Comparison of ENCODE assay signal across 8 cellular contexts in the genomic region with DNA sequence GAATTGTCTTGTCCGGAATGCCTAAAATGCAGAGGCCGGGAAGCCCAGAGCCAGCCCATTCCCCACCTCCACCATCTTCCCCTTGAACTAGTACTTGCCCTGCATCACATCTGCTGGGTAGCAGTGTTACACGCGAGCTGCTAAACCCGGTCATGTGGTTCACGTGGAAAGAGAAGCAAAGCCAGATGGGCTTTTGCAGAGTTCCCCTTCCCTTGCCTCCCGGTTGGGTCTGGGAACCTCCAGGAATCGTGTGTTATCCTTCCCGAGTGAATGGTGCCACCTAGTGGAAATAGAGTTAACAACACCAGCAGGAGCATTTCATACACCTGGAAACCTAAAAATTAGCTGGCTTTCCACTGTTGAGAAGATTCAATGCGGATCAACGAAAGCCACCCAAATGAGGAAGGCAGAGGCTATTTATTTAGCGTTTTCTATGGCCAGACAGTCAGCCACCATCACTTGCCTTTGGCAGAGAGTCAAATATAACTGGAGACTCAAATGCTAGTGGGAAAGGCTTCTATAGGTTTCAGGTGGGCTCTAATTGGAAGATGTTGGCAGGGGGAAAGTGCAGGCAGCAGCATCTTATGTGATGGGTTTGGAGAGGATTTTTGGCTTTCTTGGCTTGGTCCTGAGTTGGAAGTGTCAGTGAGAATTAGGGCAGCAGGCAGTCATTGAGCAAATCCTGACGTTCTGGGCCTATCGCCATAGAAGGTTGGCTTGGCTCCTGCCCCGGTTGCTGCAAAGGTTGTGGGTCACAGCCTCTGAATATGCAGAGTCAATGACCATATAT. TPM values are rescaled to one million over a fixed set of nuclear protein-coding genes. Genes with fewer than 3 reads are reported as not detected.
DNase-seq lines count a peak whose midpoint lies in the region; ATAC-seq and TF ChIP-seq lines count a peak whose summit lies in the region.

No MANE protein-coding gene starts in this region.

- peak; percentile 90 for TF ChIP-seq CTCF in Panc1 (IDR thresholded peaks at IDR 0.05)

- no peak overlapping the region for H2AFZ ChIP-seq in Karpas-422 (ENCODE audit: low read length)

- DNase-seq in DMS53 treated with DMSO at 0.1 percent for 48 hours (lab: John Stamatoyannopoulos, UW; ENCODE audit: unreplicated experiment) (peak; percentile 81), Karpas-422 (peak; percentile 72), Panc1 (ENCODE audit: low read depth, low spot score) (peak; percentile 67), cerebellum (ENCODE audit: low spot score) (peak; percentile 85), kidney tubule cell (ENCODE audit: low spot score) (peak; percentile 77), stromal cell of bone marrow (ENCODE audit: low read depth) (peak; percentile 60), NOMO-1 treated with dmso at 0.1 percent for 144 hours (lab: John Stamatoyannopoulos, UW; ENCODE audit: unreplicated experiment) (no peak), GOT3 (lab: John Stamatoyannopoulos, UW) (no peak)

- H3K4me1 ChIP-seq in Karpas-422 (ENCODE audit: low read length) (peaks cover 12% of the 10 kb centered on the region), Panc1 (ENCODE audit: control insufficient read depth, insufficient read depth, low read length) (no peaks in the 10 kb centered on the region)

- H4K20me1 ChIP-seq in Karpas-422 (ENCODE audit: insufficient read depth, low read depth, low read length) = no peaks in the 10 kb centered on the region

- ATAC-seq in Panc1 = peak; percentile 93

- no peak overlapping the region for H3K4me2 ChIP-seq in Karpas-422 (ENCODE audit: low read depth, low read length, poor library complexity, severe bottlenecking)

- POLR2A ChIA-PET in Panc1 (lab: Charles Lee) = no interaction called here

- H3K9me2 ChIP-seq in Karpas-422 (replicated peaks; ENCODE audit: insufficient read depth, low read length) = no peaks in the 10 kb centered on the region

- no peak overlapping the region for H3K9ac ChIP-seq in Karpas-422 (ENCODE audit: low read length)

- intact Hi-C loops in Panc1 (cut with micrococcal nuclease; ENCODE audit: unreplicated experiment) = loop anchor here (1.0 kb wide), 2 partner anchors 135 to 178 kb away; no protein-coding TSS in a partner anchor

- H3K79me2 ChIP-seq in Karpas-422 (ENCODE audit: low read length) = no peaks in the 10 kb centered on the region

- H3K27ac ChIP-seq in Karpas-422 (ENCODE audit: low read length) (no peak overlapping the region), Panc1 (ENCODE audit: low read length) (no peak overlapping the region)

- CTCF ChIA-PET in Panc1 (lab: Charles Lee) = interaction anchor here (1.2 to 2.3 kb wide), 2 partner anchors 136 to 177 kb away, joined by 4 to 30 read pairs; no protein-coding TSS in a partner anchor

- H3K36me3 ChIP-seq in Karpas-422 (ENCODE audit: insufficient read depth, low read length) (no peaks in the 10 kb centered on the region), Panc1 (ENCODE audit: control insufficient read depth, insufficient read depth, low read length) (no peaks in the 10 kb centered on the region)

- BruUV-seq in Panc1 (replicated peaks; lab: Mats Ljungman, UMichigan) = no TSS peak

- H3K27me3 ChIP-seq in Karpas-422 (ENCODE audit: low read length) = no peaks in the 10 kb centered on the region
- H3K27me3 ChIP-seq in Panc1 (ENCODE audit: control insufficient read depth, insufficient read depth, low read length) = no peaks in the 10 kb centered on the region; the same call in 1 of the 2 replicates

- H3K4me3 ChIP-seq in Karpas-422 (ENCODE audit: low read length) (no peak overlapping the region), Panc1 (ENCODE audit: low read depth in 2 of 2, low read length in 2 of 2) (no peak overlapping the region)

- H3K9me3 ChIP-seq in Karpas-422 (ENCODE audit: low read length) (no peaks in the 10 kb centered on the region), Panc1 (ENCODE audit: control insufficient read depth, insufficient read depth, low read depth, low read length) (no peaks in the 10 kb centered on the region)

- in situ Hi-C loops in Panc1 (cut with HindIII; ENCODE audit: low pct_unique_long_range_greater_than_20kb, low sequenced_read_pairs) = no loop called here

RNA-seq across cellular contexts. Expression of a gene that starts 12.9 kb away (rescaled TPM):
- not detected in 2 replicates for total RNA-seq in Karpas-422 (2014; rRNA removed; shearing (Covaris generic); ENCODE audit: low replicate concordance)
- total RNA-seq in Panc1 (2021; ENCODE audit: unreplicated experiment) (1.4 TPM), cerebellum (31.7 TPM)
- polyA plus RNA-seq in Panc1 (2012; ENCODE audit: insufficient read length) = 2.3 TPM

RNA-seq across cellular contexts. Expression of a gene that starts 19.2 kb away (rescaled TPM):
- 16.8 and 27.1 TPM in 2 replicates for total RNA-seq in Karpas-422 (2014; rRNA removed; shearing (Covaris generic); ENCODE audit: low replicate concordance)
- 21.6 TPM for total RNA-seq in Panc1 (2021; ENCODE audit: unreplicated experiment)
- polyA plus RNA-seq in Panc1 (2012; ENCODE audit: insufficient read length) = 28.6 TPM
- 15.0 TPM for total RNA-seq in cerebellum

RNA-seq across cellular contexts. Expression of a gene that starts 43.0 kb away (rescaled TPM):
- 297 and 328 TPM in 2 replicates for total RNA-seq in Karpas-422 (2014; rRNA removed; shearing (Covaris generic); ENCODE audit: low replicate concordance)
- 246 TPM for total RNA-seq in Panc1 (2021; ENCODE audit: unreplicated experiment)
- polyA plus RNA-seq in Panc1 (2012; ENCODE audit: insufficient read length) = 265 TPM
- 50.7 TPM for total RNA-seq in cerebellum

Comparison
In these comparisons a context has a peak if more than half of its experiments do, and no peak if none do; other contexts are left out.
1. DNase-seq: peak in DMS53 treated with DMSO at 0.1 percent for 48 hours (single experiment), Karpas-422 (single experiment), Panc1 (single experiment), cerebellum (single experiment), kidney tubule cell (single experiment) and stromal cell of bone marrow (single experiment); none in NOMO-1 treated with dmso at 0.1 percent for 144 hours (single experiment) and GOT3 (single experiment).
2. RNA of a gene that starts 12.9 kb away (total RNA-seq): 31.7 TPM in cerebellum (single experiment); 1.4 TPM in Panc1 (single experiment) and not detected in Karpas-422; every median in the first group is over 10 times any median in the second.